ENCODE assay signal across 10 cellular contexts in the genomic region with DNA sequence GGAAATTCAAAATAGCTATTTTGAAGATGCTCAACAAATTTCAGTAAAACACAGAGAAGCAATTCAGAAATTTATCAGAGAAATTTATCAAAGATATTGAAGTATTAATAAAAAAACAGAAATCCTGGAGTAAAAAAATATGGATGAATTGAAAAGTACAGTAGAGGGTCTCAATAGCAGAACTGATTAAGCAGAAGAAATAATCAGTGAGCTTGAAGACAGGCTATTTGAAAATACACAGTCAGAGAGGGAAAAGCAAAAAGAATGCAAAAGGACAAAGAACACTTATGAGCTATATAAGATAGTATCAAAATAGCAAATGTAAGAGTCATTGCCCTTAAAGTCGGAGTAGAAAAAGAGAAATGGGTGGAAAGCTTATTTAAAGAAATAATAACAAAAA.
"Had no signal": no experiment of that assay in that cellular context is flagged by ENCODE, and none has a peak within 500 bp of the region (broad histone marks: within the 10 kb centered on the region; RNA-seq: fewer than 3 reads in every experiment).

No MANE protein-coding gene starts in this region.

- ATAC-seq: GM23338, HCT116 had no signal

- H3K9me3 ChIP-seq: HAP-1 had no signal

- H3K4me3 ChIP-seq: GM23248, GM23338, HAP-1 had no signal

- H3K4me2 ChIP-seq: GM23338 had no signal

- H3K4me1 ChIP-seq: HAP-1 had no signal

- H3K9ac ChIP-seq: GM23248 had no signal

- DNase-seq: GM23248, GOT3, H7, H9, HCEC 1CT, HFFc6 had no signal

- H3K36me3 ChIP-seq: HAP-1 had no signal

- H3K27ac ChIP-seq: GM23248 had no signal

- FAIRE-seq: H1 had no signal

- H2AFZ ChIP-seq: GM23248, GM23338 had no signal
